29 cellular contexts compared by ENCODE assay signal in genomic region chr6:158942349-158942748, GRCh38.
"Had no signal": no experiment of that assay in that cellular context is flagged by ENCODE, and none has a peak within 500 bp of the region (broad histone marks: within the 10 kb centered on the region; RNA-seq: fewer than 3 reads in every experiment).

No MANE protein-coding gene starts in this region.

- H3K4me1 ChIP-seq: testis, thyroid gland, upper lobe of right lung, uterus had no signal

- DNase-seq: stimulated activated CD4-positive, alpha-beta T cell treated with anti-CD3 and anti-CD28 coated beads, Interleukin-2, amount 100 ng/mL, for 48 hours; stimulated activated CD4-positive, alpha-beta T cell treated with anti-CD3 and anti-CD28 coated beads, Interleukin-4, amount 100 ng/mL, for 1 hour; stimulated activated CD4-positive, alpha-beta T cell treated with anti-CD3 and anti-CD28 coated beads, Interleukin-4, amount 100 ng/mL, for 24 hours; stimulated activated CD4-positive, alpha-beta T cell treated with anti-CD3 and anti-CD28 coated beads, Interleukin-4, amount 100 ng/mL, for 4 hours; stimulated activated CD8-positive, alpha-beta memory T cell treated with anti-CD3 and anti-CD28 coated beads, Interleukin-4, amount 100 ng/mL, for 48 hours; stimulated activated naive B cell treated with anti-CD40 and anti-IgM and Interleukin-4, amounts not matched to agents 10 μg/mL and 1 μg/mL and 100 μg/mL, for 72 hours; stimulated activated naive CD4-positive, alpha-beta T cell; stimulated activated naive CD4-positive, alpha-beta T cell treated with Interleukin-2 at 50 U/mL for 16 hours; stimulated activated naive CD8-positive, alpha-beta T cell treated with anti-CD3 and anti-CD28 coated beads, Interleukin-15, amount 100 ng/mL, for 72 hours; stimulated activated naive CD8-positive, alpha-beta T cell treated with anti-CD3 and anti-CD28 coated beads, Interleukin-15, Interleukin-2, amounts not matched to agents 100 U/mL and 50 U/mL, for 24 hours; stomach; substantia nigra; testis; thyroid gland; tibial artery; transverse colon; trophoblast cell; upper lobe of left lung; upper lobe of right lung; uterus had no signal

- H3K27ac ChIP-seq: stomach, suprapubic skin, testis, thoracic aorta, thyroid gland, tibial artery, tibial nerve, transverse colon, upper lobe of left lung, upper lobe of right lung, uterus, vagina had no signal

- H3K27me3 Mint-ChIP-seq: stimulated activated memory B cell treated with anti-CD40 and anti-IgM and Interleukin-4, amounts not matched to agents 10 μg/mL and 1 μg/mL and 100 μg/mL, for 72 hours; stimulated activated naive B cell treated with anti-CD40 and anti-IgM and Interleukin-4, amounts not matched to agents 10 μg/mL and 1 μg/mL and 100 μg/mL, for 72 hours; type B pancreatic cell had no signal

- FAIRE-seq: urothelium cell line had no signal

- H3K4me3 Mint-ChIP-seq: stimulated activated effector memory CD8-positive, alpha-beta T cell treated with anti-CD3 and anti-CD28 coated beads, Interleukin-12 subunit alpha, Interleukin-12 subunit beta, amount 100 ng/mL, for 72 hours; stimulated activated memory B cell treated with anti-CD40 and anti-IgM and Interleukin-4, amounts not matched to agents 10 μg/mL and 1 μg/mL and 100 μg/mL, for 72 hours; stimulated activated naive B cell treated with anti-CD40 and anti-IgM and Interleukin-4, amounts not matched to agents 10 μg/mL and 1 μg/mL and 100 μg/mL, for 72 hours; stimulated activated naive CD8-positive, alpha-beta T cell treated with anti-CD3 and anti-CD28 coated beads, Interleukin-15, amount 100 ng/mL, for 72 hours; stimulated activated naive CD8-positive, alpha-beta T cell treated with anti-CD3 and anti-CD28 coated beads, Interleukin-15, Interleukin-2, amounts not matched to agents 100 ng/mL and 50 ng/mL, for 24 hours; type B pancreatic cell had no signal

- H3K36me3 Mint-ChIP-seq: stimulated activated effector memory CD8-positive, alpha-beta T cell treated with anti-CD3 and anti-CD28 coated beads, Interleukin-12 subunit alpha, Interleukin-12 subunit beta, amount 100 ng/mL, for 72 hours had no signal

- H3K27ac Mint-ChIP-seq: stimulated activated effector memory CD8-positive, alpha-beta T cell treated with anti-CD3 and anti-CD28 coated beads, Interleukin-12 subunit alpha, Interleukin-12 subunit beta, amount 100 ng/mL, for 72 hours; stimulated activated memory B cell treated with anti-CD40 and anti-IgM and Interleukin-4, amounts not matched to agents 10 μg/mL and 1 μg/mL and 100 μg/mL, for 72 hours; stimulated activated naive B cell treated with anti-CD40 and anti-IgM and Interleukin-4, amounts not matched to agents 10 μg/mL and 1 μg/mL and 100 μg/mL, for 72 hours; stimulated activated naive CD8-positive, alpha-beta T cell treated with anti-CD3 and anti-CD28 coated beads, Interleukin-15, amount 100 ng/mL, for 72 hours; stimulated activated naive CD8-positive, alpha-beta T cell treated with anti-CD3 and anti-CD28 coated beads, Interleukin-15, Interleukin-2, amounts not matched to agents 100 ng/mL and 50 ng/mL, for 24 hours; type B pancreatic cell had no signal

- ATAC-seq: stimulated activated effector memory CD8-positive, alpha-beta T cell treated with anti-CD3 and anti-CD28 coated beads, Interleukin-12 subunit alpha, Interleukin-12 subunit beta, amount 100 ng/mL, for 72 hours; stimulated activated memory B cell treated with anti-CD40 and anti-IgM and Interleukin-4, amounts not matched to agents 10 μg/mL and 1 μg/mL and 100 μg/mL, for 72 hours; stimulated activated naive B cell treated with anti-CD40 and anti-IgM and Interleukin-4, amounts not matched to agents 10 μg/mL and 1 μg/mL and 100 μg/mL, for 72 hours; stimulated activated naive CD8-positive, alpha-beta T cell treated with anti-CD3 and anti-CD28 coated beads, Interleukin-15, amount 100 ng/mL, for 72 hours; stimulated activated naive CD8-positive, alpha-beta T cell treated with anti-CD3 and anti-CD28 coated beads, Interleukin-15, Interleukin-2, amounts not matched to agents 100 U/mL and 50 U/mL, for 24 hours; upper lobe of right lung had no signal

- H3K27me3 ChIP-seq: stomach, suprapubic skin, testis, thyroid gland, tibial artery, tibial nerve, transverse colon, upper lobe of left lung, upper lobe of right lung, uterus, vagina had no signal

- H3K9me3 ChIP-seq: suprapubic skin, testis, thoracic aorta, thyroid gland, tibial artery, transverse colon, upper lobe of left lung, upper lobe of right lung, uterus, vagina had no signal

- H3K4me3 ChIP-seq: stomach, suprapubic skin, testis, thoracic aorta, thyroid gland, tibial artery, tibial nerve, transverse colon, upper lobe of left lung, upper lobe of right lung, uterus, vagina had no signal

- H3K36me3 ChIP-seq: suprapubic skin, thoracic aorta, thyroid gland, tibial artery, tibial nerve, transverse colon, upper lobe of left lung, upper lobe of right lung, uterus, vagina had no signal
